In genomic region chr5:141824717-141825116, GRCh38 we compare ENCODE assay signal across 2 cellular contexts.
TF ChIP-seq lines count a peak whose summit lies in the region.

No MANE protein-coding gene starts in this region.

TF ChIP-seq in GM23338, 12 proteins besides CTCF, POLR2A, EP300 and RAD21:
- TF ChIP-seq JUNB (IDR thresholded peaks at IDR 0.05; ENCODE audit: unreplicated experiment) (no peak), EZH2phosphoT487 (IDR thresholded peaks at IDR 0.05; ENCODE audit: unreplicated experiment) (no peak), NANOG (IDR thresholded peaks at IDR 0.05; ENCODE audit: borderline replicate concordance) (no peak), ZNF331 (CRISPR knock-in tag; IDR thresholded peaks at IDR 0.05; ENCODE audit: low read depth) (no peak), ZNF462 (CRISPR knock-in tag; IDR thresholded peaks at IDR 0.05) (no peak), CREB1 (CRISPR knock-in tag; IDR thresholded peaks at IDR 0.05; ENCODE audit: low read depth) (no peak)

TF ChIP-seq in K562, 482 proteins besides CTCF, POLR2A, EP300 and RAD21:
- no peak for TF ChIP-seq ZNF143 (CRISPR knock-in tag; IDR thresholded peaks at IDR 0.05)
- peak; percentile 82 for TF ChIP-seq ZNF316 (IDR thresholded peaks at IDR 0.05)
- TF ChIP-seq MAFG (tag; conservative IDR thresholded peaks at IDR 0.05) = peak; percentile 57; the same call in 1 of the 2 replicates
- TF ChIP-seq C11orf30 (IDR thresholded peaks at IDR 0.05; ENCODE audit: low read depth) = peak; percentile 84
- TF ChIP-seq ESRRA (IDR thresholded peaks at IDR 0.05; ENCODE audit: borderline replicate concordance, low read depth) = no peak
- TF ChIP-seq NCOR1 (IDR thresholded peaks at IDR 0.05) = no peak
- peak; percentile 39; the same call in 1 of the 2 replicates for TF ChIP-seq MAFF (IDR thresholded peaks at IDR 0.05; ENCODE audit: low read length)
- no peak for TF ChIP-seq DNMT1 (IDR thresholded peaks at IDR 0.05)
- 0 out of 2 replicates have a peak, but pooled peaks have one; percentile 40 for TF ChIP-seq MAFK (IDR thresholded peaks at IDR 0.05; ENCODE audit: low read length)
